ENCODE assay signal across 8 cellular contexts in the genomic region with DNA sequence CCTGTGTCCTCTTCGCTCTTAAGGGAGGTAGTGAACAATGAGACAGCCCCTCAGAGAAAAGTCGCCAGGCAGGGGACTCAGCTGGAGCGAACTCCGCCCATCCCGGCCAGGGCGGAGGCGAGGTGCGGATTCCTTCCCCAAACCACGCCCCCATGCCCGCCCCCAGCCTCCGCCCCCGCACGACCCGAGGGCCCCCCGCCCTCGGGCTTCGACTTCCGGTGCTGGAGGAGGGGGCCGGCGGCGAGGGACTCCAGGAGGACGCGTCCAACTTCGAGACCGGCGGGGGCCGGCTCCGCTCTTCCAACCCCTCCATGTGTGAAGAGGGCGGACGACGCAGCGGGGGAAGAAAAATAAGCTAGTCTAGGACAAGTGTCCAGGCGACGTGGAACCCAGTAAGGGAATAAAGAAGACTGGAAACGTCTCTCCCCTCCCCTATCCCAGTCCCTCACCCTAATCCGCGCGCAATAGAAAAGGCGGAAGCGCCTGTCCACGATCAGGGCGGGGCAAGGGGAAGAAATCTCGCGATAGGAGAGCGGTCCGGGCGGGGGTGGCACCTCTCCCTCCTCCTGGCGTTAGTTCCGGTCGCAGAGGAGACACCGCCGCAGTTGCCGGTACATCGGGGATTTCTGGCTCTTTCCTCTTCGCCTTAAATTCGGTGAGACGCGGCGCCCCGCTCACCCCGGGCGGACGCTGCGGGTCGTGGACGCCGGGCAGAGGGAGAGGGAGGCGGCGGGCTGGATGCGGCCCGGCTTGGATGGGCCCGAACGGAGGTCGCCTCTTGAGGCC. TPM values are rescaled to one million over a fixed set of nuclear protein-coding genes. Genes with fewer than 3 reads are reported as not detected.
DNase-seq lines count a peak whose midpoint lies in the region; ATAC-seq and TF ChIP-seq lines count a peak whose summit lies in the region.

A gene (plus strand): TSS at position 575 of the 786 bp plus-strand sequence. CDS start 1,308 bp downstream, outside the sequence.

- H3K9ac ChIP-seq in SK-N-MC (ENCODE audit: insufficient read length): peak within 1 kb of the TSS; percentile 99

- H3K4me1 Mint-ChIP-seq in HFFc6 (ENCODE audit: low read depth): peaks cover 52% of the 10 kb centered on the region
- peaks cover 42% of the 10 kb centered on the region for H3K4me1 Mint-ChIP-seq in activated naive CD4-positive, alpha-beta T cell treated with anti-CD3 and anti-CD28 coated beads, Interleukin-2, amount 10 ng/mL, durations not matched to agents 7 days and 5 days

- peaks cover 3% of the 10 kb centered on the region; the same call in 1 of the 2 replicates for H3K27me3 Mint-ChIP-seq in HFFc6 (ENCODE audit: insufficient read depth)
- H3K27me3 Mint-ChIP-seq in activated naive CD4-positive, alpha-beta T cell treated with anti-CD3 and anti-CD28 coated beads, Interleukin-2, amount 10 ng/mL, durations not matched to agents 7 days and 5 days: peaks cover 5% of the 10 kb centered on the region

- CTCF ChIA-PET in activated naive CD4-positive, alpha-beta T cell treated with anti-CD3 and anti-CD28 coated beads, Interleukin-2, amount 10 ng/mL, durations not matched to agents 7 days and 5 days (lab: Charles Lee): interaction anchor here (3.0 kb wide), 1 partner anchor 99 kb away, joined by 10 read pairs; no protein-coding TSS in a partner anchor

- 0 to 1% methylated on average over 17 to 22 of the region's 74 CpGs for WGBS in gastroesophageal sphincter (ENCODE audit: low coverage in 1 of 2), 2 donors

- H3K36me3 Mint-ChIP-seq in HFFc6 (ENCODE audit: low read depth): peaks cover 39% of the 10 kb centered on the region
- H3K36me3 Mint-ChIP-seq in activated naive CD4-positive, alpha-beta T cell treated with anti-CD3 and anti-CD28 coated beads, Interleukin-2, amount 10 ng/mL, durations not matched to agents 7 days and 5 days: peaks cover 36% of the 10 kb centered on the region

- peak within 1 kb of the TSS; percentile 98 for H3K4me3 Mint-ChIP-seq in HFFc6
- H3K4me3 Mint-ChIP-seq in activated naive CD4-positive, alpha-beta T cell treated with anti-CD3 and anti-CD28 coated beads, Interleukin-2, amount 10 ng/mL, durations not matched to agents 7 days and 5 days: peak within 1 kb of the TSS; percentile 88

- peak within 1 kb of the TSS; percentile 99 for H3K27ac ChIP-seq in SK-N-MC
- H3K27ac ChIP-seq in gastroesophageal sphincter: peak within 1 kb of the TSS; percentile 96 to 100 (median 98)

- ATAC-seq in gastroesophageal sphincter: peak; percentile 90

- TF ChIP-seq EP300 in gastroesophageal sphincter (IDR thresholded peaks at IDR 0.05): no peak

- H3K27ac Mint-ChIP-seq in HFFc6: peak within 1 kb of the TSS; percentile 94
- peak within 1 kb of the TSS; percentile 91 for H3K27ac Mint-ChIP-seq in activated naive CD4-positive, alpha-beta T cell treated with anti-CD3 and anti-CD28 coated beads, Interleukin-2, amount 10 ng/mL, durations not matched to agents 7 days and 5 days

- TF ChIP-seq CTCF in HFFc6 (IDR thresholded peaks at IDR 0.05): no peak
- no peak for TF ChIP-seq CTCF in NB4 (IDR thresholded peaks at IDR 0.05; ENCODE audit: low read depth, low read length)
- no peak for TF ChIP-seq CTCF in gastroesophageal sphincter (IDR thresholded peaks at IDR 0.05)

- TF ChIP-seq POLR2A in NB4 (IDR thresholded peaks at IDR 0.05; ENCODE audit: extremely low read depth, insufficient read length) (peak; percentile 90), gastroesophageal sphincter (IDR thresholded peaks at IDR 0.05) (peak; percentile 97)

- peak; percentile 79 for DNase-seq in GM04503 (ENCODE audit: low read depth)
- peak; percentile 96 for DNase-seq in HFFc6
- peak; percentile 99 for DNase-seq in NB4 (ENCODE audit: low read depth)
- peak; percentile 86 for DNase-seq in SK-N-MC (ENCODE audit: low read depth, low spot score)
- DNase-seq in activated naive CD4-positive, alpha-beta T cell treated with anti-CD3 and anti-CD28 coated beads, Interleukin-2, amount 10 ng/mL, durations not matched to agents 7 days and 5 days: peak; percentile 98
- DNase-seq in non-pigmented ciliary epithelial cell (ENCODE audit: low read depth): peak; percentile 83
- peak; percentile 98 for DNase-seq in superior temporal gyrus (ENCODE audit: extremely low spot score)

- H3K9me3 ChIP-seq in SK-N-MC (ENCODE audit: low read depth, low read length): no peaks in the 10 kb centered on the region
- no peaks in the 10 kb centered on the region for H3K9me3 ChIP-seq in gastroesophageal sphincter

- peaks cover 10 to 53% (median 28%) of the 10 kb centered on the region in 3 donors for H3K4me1 ChIP-seq in gastroesophageal sphincter

- no peaks in the 10 kb centered on the region for H3K27me3 ChIP-seq in gastroesophageal sphincter

- H3K9me3 Mint-ChIP-seq in HFFc6: no peaks in the 10 kb centered on the region
- no peaks in the 10 kb centered on the region for H3K9me3 Mint-ChIP-seq in activated naive CD4-positive, alpha-beta T cell treated with anti-CD3 and anti-CD28 coated beads, Interleukin-2, amount 10 ng/mL, durations not matched to agents 7 days and 5 days

- H3K4me3 ChIP-seq in NB4 (ENCODE audit: low read depth, low read length): peak within 1 kb of the TSS; percentile 95
- H3K4me3 ChIP-seq in SK-N-MC: peak within 1 kb of the TSS; percentile 94
- H3K4me3 ChIP-seq in gastroesophageal sphincter: peak within 1 kb of the TSS; percentile 85 to 96

- H3K36me3 ChIP-seq in SK-N-MC (ENCODE audit: insufficient read depth, low read length) (peaks cover 29% of the 10 kb centered on the region), gastroesophageal sphincter (peaks cover 0 to 26% of the 10 kb centered on the region in 2 donors)

RNA-seq across cellular contexts. Expression of the gene that starts here (rescaled TPM):
- 100 to 1,000 TPM; 318 to 459 (median 409) TPM for total RNA-seq in HFFc6 (2021; fragmentation: NEBNext Ultra II Directional; extraction: Animal tissue kit (Norgen Biotek cat#: 25700))
- 100 to 1,000 TPM; 253 to 372 (median 274) TPM for total RNA-seq in gastroesophageal sphincter

Comparison
In these comparisons a context has a peak if more than half of its experiments do, and no peak if none do; other contexts are left out.
1. Peak in every context shown above with its lines: DNase-seq, ATAC-seq, H3K4me3 ChIP-seq and H3K27ac ChIP-seq.